Comparison of ENCODE assay signal across 2 cellular contexts in genomic region chr5:157463621-157464407, GRCh38.
TF ChIP-seq lines count a peak whose summit lies in the region.

No MANE protein-coding gene starts in this region.

TF ChIP-seq in GM23338, 12 proteins besides CTCF, POLR2A, EP300 and RAD21:
- no peak for TF ChIP-seq REST (IDR thresholded peaks at IDR 0.05; ENCODE audit: unreplicated experiment)
- TF ChIP-seq NANOG (IDR thresholded peaks at IDR 0.05; ENCODE audit: borderline replicate concordance) = no peak
- TF ChIP-seq ZNF331 (CRISPR knock-in tag; IDR thresholded peaks at IDR 0.05; ENCODE audit: low read depth) = no peak
- no peak for TF ChIP-seq ZNF114 (CRISPR knock-in tag; IDR thresholded peaks at IDR 0.05)
- no peak for TF ChIP-seq CREB1 (CRISPR knock-in tag; IDR thresholded peaks at IDR 0.05; ENCODE audit: low read depth)
- no peak for TF ChIP-seq EZH2 (IDR thresholded peaks at IDR 0.05; ENCODE audit: low read depth, unreplicated experiment)
- no peak for TF ChIP-seq ZNF462 (CRISPR knock-in tag; IDR thresholded peaks at IDR 0.05)
- TF ChIP-seq EZH2phosphoT487 (IDR thresholded peaks at IDR 0.05; ENCODE audit: unreplicated experiment) = no peak
- TF ChIP-seq JUNB (IDR thresholded peaks at IDR 0.05; ENCODE audit: unreplicated experiment) = no peak
- TF ChIP-seq POLR2AphosphoS5 (IDR thresholded peaks at IDR 0.05; ENCODE audit: low read depth) = no peak
- no peak for TF ChIP-seq STAT1 (IDR thresholded peaks at IDR 0.05; ENCODE audit: unreplicated experiment)
- no peak for TF ChIP-seq ETS1 (IDR thresholded peaks at IDR 0.05)

TF ChIP-seq in GM12878, 131 proteins besides CTCF, POLR2A, EP300 and RAD21 (continued from another document):
- TF ChIP-seq CEBPZ (IDR thresholded peaks at IDR 0.05; ENCODE audit: low read depth, low read length) (no peak), ZBTB11 (CRISPR knock-in tag; IDR thresholded peaks at IDR 0.05) (no peak), MYB (IDR thresholded peaks at IDR 0.05; ENCODE audit: borderline replicate concordance, low read depth, low read length) (no peak), MTA2 (IDR thresholded peaks at IDR 0.05; ENCODE audit: low read depth) (no peak), IKZF2 (IDR thresholded peaks at IDR 0.05) (0 out of 4 replicates have a peak, but pooled peaks have one; percentile 19 to 39), ATF3 (IDR thresholded peaks at IDR 0.05; ENCODE audit: borderline replicate concordance, extremely low read depth, low read depth, low read length) (no peak), ZZZ3 (IDR thresholded peaks at IDR 0.05; ENCODE audit: control insufficient read depth, insufficient read length, low read depth) (no peak), SREBF2 (IDR thresholded peaks at IDR 0.05; ENCODE audit: low read length) (no peak)
